ENCODE assay signal across 1 cellular context in genomic region chr13:48333976-48334375, GRCh38.
TF ChIP-seq lines count a peak whose summit lies in the region.

No MANE protein-coding gene starts in this region.

TF ChIP-seq in HCT116, 20 proteins besides CTCF, POLR2A, EP300 and RAD21:
- TF ChIP-seq ZBTB33 (IDR thresholded peaks at IDR 0.05; ENCODE audit: extremely low read depth, insufficient replicate concordance, low read length) (no peak), ZNF274 (IDR thresholded peaks at IDR 0.05; ENCODE audit: low read depth, low read length) (no peak), ATF3 (IDR thresholded peaks at IDR 0.05) (no peak), TCF7L2 (IDR thresholded peaks at IDR 0.05; ENCODE audit: borderline replicate concordance, extremely low read depth, insufficient read depth, insufficient read length) (no peak), MAX (IDR thresholded peaks at IDR 0.05) (no peak), CEBPB (IDR thresholded peaks at IDR 0.05; ENCODE audit: low read depth) (no peak), POLR2AphosphoS5 (IDR thresholded peaks at IDR 0.05; ENCODE audit: low read depth, low read length) (no peak), FOSL1 (IDR thresholded peaks at IDR 0.05; ENCODE audit: low read depth) (no peak), EZH2 (IDR thresholded peaks at IDR 0.05) (no peak), EZH2phosphoT487 (IDR thresholded peaks at IDR 0.05; ENCODE audit: borderline replicate concordance) (no peak), SP1 (IDR thresholded peaks at IDR 0.05; ENCODE audit: low read depth) (no peak), ELF1 (IDR thresholded peaks at IDR 0.05; ENCODE audit: borderline replicate concordance, low read depth) (no peak), CBX3 (IDR thresholded peaks at IDR 0.05; ENCODE audit: low read depth) (no peak), JUND (IDR thresholded peaks at IDR 0.05) (no peak), YY1 (IDR thresholded peaks at IDR 0.05; ENCODE audit: extremely low read depth, insufficient replicate concordance, low read depth, low read length) (no peak)
